In the genomic region with DNA sequence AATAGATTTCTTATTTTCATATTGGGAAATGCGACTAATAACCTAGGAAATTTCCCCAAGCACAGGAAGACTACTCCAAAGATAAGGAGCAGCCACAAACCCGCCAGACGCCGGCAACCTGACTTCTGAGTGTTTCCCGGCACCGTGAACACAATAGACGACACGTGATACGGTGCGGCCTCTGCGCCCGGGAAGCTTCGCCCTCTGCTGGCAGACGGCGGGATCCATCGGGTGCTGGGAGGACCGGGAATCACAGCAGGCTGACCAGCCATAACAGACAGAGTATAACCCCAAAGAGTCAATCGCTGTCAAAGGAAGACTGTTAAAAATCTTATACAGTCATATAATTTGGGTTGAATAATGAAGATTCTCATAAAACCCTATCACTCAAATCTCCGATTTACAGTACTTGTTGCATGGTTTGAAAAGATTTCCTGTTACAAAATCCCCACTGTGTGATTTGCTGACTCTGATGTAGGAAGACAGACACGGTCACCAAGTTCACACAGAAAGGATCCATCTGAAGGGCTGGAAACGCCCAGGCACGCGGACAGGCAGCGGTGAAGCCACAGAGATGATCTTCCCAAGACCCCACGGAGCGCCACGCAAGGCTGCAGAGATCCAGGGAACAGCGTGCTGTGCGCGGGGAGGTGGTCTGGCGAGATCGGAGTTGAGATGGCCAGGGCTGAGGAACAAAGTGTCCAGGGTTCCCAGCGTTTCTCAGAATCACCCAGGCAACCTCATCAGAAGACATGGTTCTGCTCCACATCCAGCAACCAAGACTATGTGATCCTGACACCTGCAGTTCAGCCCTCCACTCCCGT, we compare ENCODE assay signal across 8 cellular contexts.
DNase-seq lines count a peak whose midpoint lies in the region; ATAC-seq and TF ChIP-seq lines count a peak whose summit lies in the region.

No MANE protein-coding gene starts in this region.

- peaks cover 16% of the 10 kb centered on the region for H3K36me3 ChIP-seq in NT2/D1 (ENCODE audit: insufficient read depth, insufficient read length, low read length)
- no peaks in the 10 kb centered on the region for H3K36me3 ChIP-seq in mucosa of rectum (ENCODE audit: control insufficient read depth in 2 of 2, insufficient read depth in 2 of 2, low read length in 2 of 2)

- peaks cover 10% of the 10 kb centered on the region for H3K4me1 ChIP-seq in NT2/D1 (ENCODE audit: insufficient read depth, insufficient read length)
- H3K4me1 ChIP-seq in mucosa of rectum (ENCODE audit: control insufficient read depth in 2 of 2, insufficient read depth in 2 of 2, low read length in 2 of 2), result peaks cover 3 to 5% of the 10 kb centered on the region in 2 donors

- H3K27me3 ChIP-seq in NT2/D1 (ENCODE audit: insufficient read depth, insufficient read length), result no peaks in the 10 kb centered on the region
- H3K27me3 ChIP-seq in mucosa of rectum (ENCODE audit: control insufficient read depth in 2 of 2, insufficient read depth in 2 of 2, low read length in 2 of 2), result no peaks in the 10 kb centered on the region

- peak; percentile 85 for TF ChIP-seq CTCF in epithelial cell of proximal tubule (conservative IDR thresholded peaks at IDR 0.05; ENCODE audit: low read depth, low read length)

- H3K4me3 ChIP-seq in NT2/D1 (ENCODE audit: insufficient read length, low read depth) (no peak overlapping the region), epithelial cell of proximal tubule (ENCODE audit: low read depth, low read length) (no peak overlapping the region), mucosa of rectum (ENCODE audit: low read length in 2 of 2) (peak overlapping the region; percentile 38 to 46)

- no peaks in the 10 kb centered on the region for H3K9me3 ChIP-seq in NT2/D1 (ENCODE audit: insufficient read depth, low read length)
- H3K9me3 ChIP-seq in mucosa of rectum (ENCODE audit: control insufficient read depth in 2 of 2, low read length in 2 of 2), result no peaks in the 10 kb centered on the region

- no peak overlapping the region for H3K27ac ChIP-seq in mucosa of rectum (ENCODE audit: low read depth in 2 of 2, low read length in 2 of 2)

- H3K9ac ChIP-seq in NT2/D1 (ENCODE audit: insufficient read length, low read depth) (peak overlapping the region; percentile 47), mucosa of rectum (ENCODE audit: low read depth in 1 of 2, low read length in 2 of 2) (no peak overlapping the region)

- peak; percentile 99 for ATAC-seq in GM21390 (IDR thresholded peaks at IDR 0.05; ENCODE audit: unreplicated experiment)

- peak; percentile 83 for DNase-seq in COR-L47 (lab: John Stamatoyannopoulos, UW)
- DNase-seq in HT1080 (ENCODE audit: low read depth), result peak; percentile 79
- DNase-seq in NT2/D1 (ENCODE audit: low read depth, low spot score), result peak; percentile 75
- DNase-seq in activated T-cell treated with anti-CD3 and anti-CD28 coated beads for 24 hours (ENCODE audit: low read depth), result peak; percentile 73
- DNase-seq in epithelial cell of proximal tubule (ENCODE audit: low read depth), result no peak
- DNase-seq in stimulated activated CD8-positive, alpha-beta memory T cell treated with anti-CD3 and anti-CD28 coated beads, Interleukin-4, amount 100 ng/mL, for 48 hours, result peak; percentile 89

Comparison
In these comparisons a context has a peak if more than half of its experiments do, and no peak if none do; other contexts are left out.
1. H3K4me3 ChIP-seq: peak in mucosa of rectum (2 of 2); none in NT2/D1 (single experiment) and epithelial cell of proximal tubule (single experiment).